Comparison of ENCODE assay signal across 8 cellular contexts in the genomic region with DNA sequence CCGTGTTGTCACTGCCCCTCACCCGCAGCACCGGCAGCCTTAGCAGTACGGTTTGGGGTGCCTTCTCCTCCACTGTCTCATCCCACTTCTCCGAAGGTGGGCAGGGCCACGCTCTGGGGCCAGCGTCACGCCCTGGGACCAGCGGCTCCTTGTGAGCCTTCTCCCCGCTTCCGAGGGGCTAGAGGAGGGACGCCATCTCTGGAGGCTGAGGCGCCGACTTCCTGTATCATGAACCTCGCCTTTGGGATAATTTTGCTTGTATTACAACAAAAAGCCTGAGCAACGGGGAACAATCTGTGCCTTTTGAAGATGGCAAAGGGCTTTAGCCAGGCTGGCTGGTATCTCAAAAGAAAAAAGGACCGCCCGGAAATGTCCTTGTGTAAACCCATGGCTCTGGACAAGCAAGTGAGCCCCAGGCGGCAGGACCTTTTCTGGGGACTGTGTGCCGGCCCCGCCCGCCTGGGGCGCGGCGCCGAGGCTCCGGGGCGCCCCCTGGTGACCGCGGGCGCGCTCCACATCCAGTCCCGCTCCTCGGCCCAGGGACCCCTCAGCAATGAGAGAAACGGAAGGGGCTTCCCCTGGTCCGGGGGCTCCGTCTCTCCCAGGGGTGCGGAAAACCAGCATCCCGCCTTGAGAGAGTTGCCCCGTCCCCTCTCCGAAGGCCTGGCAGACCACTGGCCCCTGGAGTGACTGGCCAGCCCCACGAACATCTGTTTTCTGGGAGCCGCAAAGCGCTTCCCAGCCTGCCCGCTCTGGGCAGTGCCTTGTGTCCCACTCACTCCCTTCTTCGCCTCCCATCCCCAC. TPM values are rescaled to one million over a fixed set of nuclear protein-coding genes. Genes with fewer than 3 reads are reported as not detected.
DNase-seq lines count a peak whose midpoint lies in the region; ATAC-seq and TF ChIP-seq lines count a peak whose summit lies in the region.

No MANE protein-coding gene starts in this region.

- WGBS in ovary, 3 donors = 1 to 3% (median 2%) methylated on average over 45 to 46 of the region's 46 CpGs

- H3K9me3 Mint-ChIP-seq in activated naive CD4-positive, alpha-beta T cell treated with anti-CD3 and anti-CD28 coated beads, Interleukin-2, amount 50 U/mL, for 72 hours = no peaks in the 10 kb centered on the region

- TF ChIP-seq CTCF in ovary (IDR thresholded peaks at IDR 0.05) = peak; percentile 91 to 96 (median 95)

- no peaks in the 10 kb centered on the region for H3K27me3 ChIP-seq in ovary

- H3K36me3 Mint-ChIP-seq in activated naive CD4-positive, alpha-beta T cell treated with anti-CD3 and anti-CD28 coated beads, Interleukin-2, amount 50 U/mL, for 72 hours = no peaks in the 10 kb centered on the region

- no peak for TF ChIP-seq EP300 in ovary (IDR thresholded peaks at IDR 0.05)

- H3K36me3 ChIP-seq in ovary = no peaks in the 10 kb centered on the region

- H3K4me1 ChIP-seq in ovary (ENCODE audit: insufficient read depth) = peaks cover 24% of the 10 kb centered on the region

- intact Hi-C loops in Right ventricle myocardium inferior (cut with DNase I) (loop anchor here (1.0 to 10.0 kb wide), 4 partner anchors 43 to 1290 kb away; no protein-coding TSS in a partner anchor), ovary (cut with DNase I) (loop anchor here in 1 of 4 donors (1.0 to 2.0 kb wide), 2 partner anchors 22 to 41 kb away; no protein-coding TSS in a partner anchor)

- H3K27ac Mint-ChIP-seq in activated naive CD4-positive, alpha-beta T cell treated with anti-CD3 and anti-CD28 coated beads, Interleukin-2, amount 50 U/mL, for 72 hours = peak overlapping the region in 1 of 2 donors; percentile 64

- peak overlapping the region; percentile 73 to 84 for H3K27ac ChIP-seq in ovary

- TF ChIP-seq POLR2A in ovary (IDR thresholded peaks at IDR 0.05) = peak; percentile 32

- ATAC-seq in GM19351 (IDR thresholded peaks at IDR 0.05; ENCODE audit: unreplicated experiment) = peak; percentile 81
- peak; percentile 70 for ATAC-seq in HG03442 (IDR thresholded peaks at IDR 0.05; ENCODE audit: unreplicated experiment)
- ATAC-seq in activated naive CD4-positive, alpha-beta T cell treated with anti-CD3 and anti-CD28 coated beads, Interleukin-2, amount 50 U/mL, for 72 hours = peak; percentile 93
- peak; percentile 77 for ATAC-seq in Right ventricle myocardium inferior

- H3K4me3 ChIP-seq in ovary = peak overlapping the region; percentile 69

- DNase-seq in COLO668 (lab: John Stamatoyannopoulos, UW; ENCODE audit: unreplicated experiment) (peak; percentile 59), SK-N-DZ (ENCODE audit: low spot score) (peak; percentile 61), Right ventricle myocardium inferior (ENCODE audit: missing footprints) (peak; percentile 90), ovary (peak; percentile 73 to 86 (median 78)), ureter (ENCODE audit: low spot score) (peak; percentile 76)
- DNase-seq in activated naive CD4-positive, alpha-beta T cell treated with anti-CD3 and anti-CD28 coated beads, Interleukin-2, amount 50 U/mL, for 72 hours (ENCODE audit: low spot score in 2 of 2) = peak; percentile 75 to 85

- peaks cover 0 to 7% of the 10 kb centered on the region in 2 donors for H3K9me3 ChIP-seq in ovary

RNA-seq across cellular contexts. Expression of gene DEPP1, which starts 3.8 kb away (rescaled TPM):
- 1.2 TPM in 2 replicates for polyA plus RNA-seq in SK-N-DZ (2014; cell fraction: cytosol; rRNA removed)
- 1.6 and 2.9 TPM in 2 replicates for polyA plus RNA-seq in SK-N-DZ (2014; cell fraction: nucleus; rRNA removed)
- 1 to 10 TPM in 1 of 2 donors, under 1 TPM in 1; 0.32 to 1.7 TPM for total RNA-seq in activated naive CD4-positive, alpha-beta T cell treated with anti-CD3 and anti-CD28 coated beads, Interleukin-2, amount 50 U/mL, for 72 hours
- 33.0 TPM for total RNA-seq in Right ventricle myocardium inferior
- total RNA-seq in ovary = 100 to 1,000 TPM in 5 of 7 donors, 10 to 100 TPM in 2; 35.6 to 511 (median 174) TPM
- polyA plus RNA-seq in ovary = 100 to 1,000 TPM in 1 of 2 donors, 10 to 100 TPM in 1; 56.7 to 603 TPM
- 62.7 TPM for total RNA-seq in ureter

RNA-seq across cellular contexts. Expression of gene RASSF4, which starts 15.2 kb away (rescaled TPM):
- 4.0 and 4.5 TPM in 2 replicates for polyA plus RNA-seq in SK-N-DZ (2014; cell fraction: cytosol; rRNA removed)
- 9.5 and 13.3 TPM in 2 replicates for polyA plus RNA-seq in SK-N-DZ (2014; cell fraction: nucleus; rRNA removed)
- 1 to 10 TPM; 1.5 to 4.1 TPM for total RNA-seq in activated naive CD4-positive, alpha-beta T cell treated with anti-CD3 and anti-CD28 coated beads, Interleukin-2, amount 50 U/mL, for 72 hours
- total RNA-seq in Right ventricle myocardium inferior (91.5 TPM), ovary (10 to 100 TPM in 3 of 7 donors, 1 to 10 TPM in 4; 4.8 to 21.9 (median 7.3) TPM), ureter (22.7 TPM)
- 1 to 10 TPM; 8.1 to 9.7 TPM for polyA plus RNA-seq in ovary

RNA-seq across cellular contexts. Expression of gene ZNF22, which starts 25.9 kb away (rescaled TPM):
- 47.8 and 50.2 TPM in 2 replicates for polyA plus RNA-seq in SK-N-DZ (2014; cell fraction: cytosol; rRNA removed)
- polyA plus RNA-seq in SK-N-DZ (2014; cell fraction: nucleus; rRNA removed) = 31.7 and 41.0 TPM in 2 replicates
- 10 to 100 TPM in 1 of 2 donors, 1 to 10 TPM in 1; 3.1 to 20.9 TPM for total RNA-seq in activated naive CD4-positive, alpha-beta T cell treated with anti-CD3 and anti-CD28 coated beads, Interleukin-2, amount 50 U/mL, for 72 hours
- total RNA-seq in Right ventricle myocardium inferior (13.7 TPM), ovary (10 to 100 TPM; 19.4 to 38.0 (median 28.6) TPM), ureter (21.2 TPM)
- 10 to 100 TPM; 25.5 to 27.4 TPM for polyA plus RNA-seq in ovary

Comparison
In these comparisons a context has a peak if more than half of its experiments do, and no peak if none do; other contexts are left out.
1. Peak in every context shown above with its lines: DNase-seq, ATAC-seq, H3K4me3 ChIP-seq and H3K27ac ChIP-seq.
2. RNA of gene DEPP1, which starts 3.8 kb away (total RNA-seq): 35.6 to 511 TPM in ovary, 62.7 TPM in ureter (single experiment) and 33.0 TPM in Right ventricle myocardium inferior (single experiment); 0.32 to 1.7 TPM in activated naive CD4-positive, alpha-beta T cell treated with anti-CD3 and anti-CD28 coated beads, Interleukin-2, amount 50 U/mL, for 72 hours; every median in the first group is over 10 times any median in the second.